Comparison of ENCODE assay signal across 1 cellular context in genomic region chr13:110251227-110251791, GRCh38.
TF ChIP-seq lines count a peak whose summit lies in the region.

No MANE protein-coding gene starts in this region.

TF ChIP-seq in H1, 55 proteins besides CTCF, POLR2A, EP300 and RAD21:
- TF ChIP-seq KDM5A (IDR thresholded peaks at IDR 0.05; ENCODE audit: low read length): no peak
- TF ChIP-seq SP1 (IDR thresholded peaks at IDR 0.05; ENCODE audit: low read depth, low read length): no peak
- no peak for TF ChIP-seq SAP30 (IDR thresholded peaks at IDR 0.05; ENCODE audit: insufficient read depth, insufficient replicate concordance, low read length)
- TF ChIP-seq RFX5 (IDR thresholded peaks at IDR 0.05; ENCODE audit: borderline replicate concordance, low read depth, low read length): no peak
- no peak for TF ChIP-seq HDAC2 (IDR thresholded peaks at IDR 0.05; ENCODE audit: borderline replicate concordance in 1 of 2, low read depth in 2 of 2, low read length in 2 of 2)
- no peak for TF ChIP-seq TBP (IDR thresholded peaks at IDR 0.05; ENCODE audit: low read depth, low read length)
- TF ChIP-seq SRF (IDR thresholded peaks at IDR 0.05; ENCODE audit: low read depth, low read length): no peak
- TF ChIP-seq BACH1 (IDR thresholded peaks at IDR 0.05; ENCODE audit: low read length): no peak
